Comparison of ENCODE assay signal across 1 cellular context in genomic region chr15:40282144-40282869, GRCh38.
TF ChIP-seq lines count a peak whose summit lies in the region.

No MANE protein-coding gene starts in this region.

TF ChIP-seq in HepG2, 621 proteins besides CTCF, POLR2A, EP300 and RAD21 (continues in another document):
- TF ChIP-seq ZNF687 (CRISPR knock-in tag; IDR thresholded peaks at IDR 0.05), result peak; percentile 84
- no peak for TF ChIP-seq STAT6 (CRISPR knock-in tag; IDR thresholded peaks at IDR 0.05; ENCODE audit: borderline replicate concordance)
- peak; percentile 46; the same call in 1 of the 2 replicates for TF ChIP-seq HNF4A (CRISPR knock-in tag; IDR thresholded peaks at IDR 0.05)
- TF ChIP-seq ZSCAN25 (CRISPR knock-in tag; IDR thresholded peaks at IDR 0.05), result no peak
- TF ChIP-seq KDM4B (CRISPR knock-in tag; IDR thresholded peaks at IDR 0.05), result no peak
- TF ChIP-seq, protein P1, sequence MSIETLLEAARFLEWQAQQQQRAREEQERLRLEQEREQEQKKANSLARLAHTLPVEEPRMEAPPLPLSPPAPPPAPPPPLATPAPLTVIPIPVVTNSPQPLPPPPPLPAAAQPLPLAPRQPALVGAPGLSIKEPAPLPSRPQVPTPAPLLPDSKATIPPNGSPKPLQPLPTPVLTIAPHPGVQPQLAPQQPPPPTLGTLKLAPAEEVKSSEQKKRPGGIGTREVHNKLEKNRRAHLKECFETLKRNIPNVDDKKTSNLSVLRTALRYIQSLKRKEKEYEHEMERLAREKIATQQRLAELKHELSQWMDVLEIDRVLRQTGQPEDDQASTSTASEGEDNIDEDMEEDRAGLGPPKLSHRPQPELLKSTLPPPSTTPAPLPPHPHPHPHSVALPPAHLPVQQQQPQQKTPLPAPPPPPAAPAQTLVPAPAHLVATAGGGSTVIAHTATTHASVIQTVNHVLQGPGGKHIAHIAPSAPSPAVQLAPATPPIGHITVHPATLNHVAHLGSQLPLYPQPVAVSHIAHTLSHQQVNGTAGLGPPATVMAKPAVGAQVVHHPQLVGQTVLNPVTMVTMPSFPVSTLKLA (IDR thresholded peaks at IDR 0.05), result no peak
- no peak for TF ChIP-seq FOXP1 (IDR thresholded peaks at IDR 0.05)
- no peak for TF ChIP-seq FOXP1 (CRISPR knock-in tag; IDR thresholded peaks at IDR 0.05)
- no peak for TF ChIP-seq ELF4 (CRISPR knock-in tag; IDR thresholded peaks at IDR 0.05; ENCODE audit: borderline replicate concordance)
- 0 out of 2 replicates have a peak, but pooled peaks have one; percentile 21 for TF ChIP-seq AKAP8 (CRISPR knock-in tag; IDR thresholded peaks at IDR 0.05)
- no peak for TF ChIP-seq TERF1 (CRISPR knock-in tag; IDR thresholded peaks at IDR 0.05)
- no peak for TF ChIP-seq NCOA5 (CRISPR knock-in tag; IDR thresholded peaks at IDR 0.05)
- TF ChIP-seq ZNF543 (CRISPR knock-in tag; IDR thresholded peaks at IDR 0.05), result no peak
- TF ChIP-seq ZBTB38 (CRISPR knock-in tag; IDR thresholded peaks at IDR 0.05), result 0 out of 2 replicates have a peak, but pooled peaks have one; percentile 40
- TF ChIP-seq FOXJ3 (CRISPR knock-in tag; IDR thresholded peaks at IDR 0.05; ENCODE audit: borderline replicate concordance), result no peak
- TF ChIP-seq ZNF839 (CRISPR knock-in tag; IDR thresholded peaks at IDR 0.05; ENCODE audit: borderline replicate concordance), result no peak
- TF ChIP-seq ZBTB37 (CRISPR knock-in tag; IDR thresholded peaks at IDR 0.05), result no peak
- TF ChIP-seq E2F2 (CRISPR knock-in tag; IDR thresholded peaks at IDR 0.05; ENCODE audit: borderline replicate concordance), result no peak
- no peak for TF ChIP-seq ADNP (CRISPR knock-in tag; IDR thresholded peaks at IDR 0.05)
- TF ChIP-seq ZNF235 (CRISPR knock-in tag; IDR thresholded peaks at IDR 0.05; ENCODE audit: borderline replicate concordance), result no peak
- TF ChIP-seq MLX (CRISPR knock-in tag; IDR thresholded peaks at IDR 0.05), result no peak
- TF ChIP-seq SYNCRIP (IDR thresholded peaks at IDR 0.05; ENCODE audit: insufficient read depth, low read depth, low read length), result no peak
- TF ChIP-seq IKZF1 (IDR thresholded peaks at IDR 0.05), result no peak
- no peak for TF ChIP-seq HINFP (CRISPR knock-in tag; IDR thresholded peaks at IDR 0.05; ENCODE audit: low read depth)
- TF ChIP-seq ETV5 (CRISPR knock-in tag; IDR thresholded peaks at IDR 0.05; ENCODE audit: borderline replicate concordance), result no peak
- no peak for TF ChIP-seq GFI1 (CRISPR knock-in tag; IDR thresholded peaks at IDR 0.05; ENCODE audit: borderline replicate concordance)
- TF ChIP-seq ZNF34 (CRISPR knock-in tag; IDR thresholded peaks at IDR 0.05; ENCODE audit: borderline replicate concordance), result no peak
- no peak for TF ChIP-seq ETS1 (CRISPR knock-in tag; IDR thresholded peaks at IDR 0.05)
- TF ChIP-seq SKIL (CRISPR knock-in tag; IDR thresholded peaks at IDR 0.05; ENCODE audit: borderline replicate concordance), result 0 out of 2 replicates have a peak, but pooled peaks have one; percentile 15
- no peak for TF ChIP-seq ZNF770 (CRISPR knock-in tag; IDR thresholded peaks at IDR 0.05)
- no peak for TF ChIP-seq NFE2L2 (IDR thresholded peaks at IDR 0.05; ENCODE audit: low read length)
- no peak for TF ChIP-seq TSC22D2 (CRISPR knock-in tag; IDR thresholded peaks at IDR 0.05; ENCODE audit: borderline replicate concordance)
- TF ChIP-seq, protein P2, sequence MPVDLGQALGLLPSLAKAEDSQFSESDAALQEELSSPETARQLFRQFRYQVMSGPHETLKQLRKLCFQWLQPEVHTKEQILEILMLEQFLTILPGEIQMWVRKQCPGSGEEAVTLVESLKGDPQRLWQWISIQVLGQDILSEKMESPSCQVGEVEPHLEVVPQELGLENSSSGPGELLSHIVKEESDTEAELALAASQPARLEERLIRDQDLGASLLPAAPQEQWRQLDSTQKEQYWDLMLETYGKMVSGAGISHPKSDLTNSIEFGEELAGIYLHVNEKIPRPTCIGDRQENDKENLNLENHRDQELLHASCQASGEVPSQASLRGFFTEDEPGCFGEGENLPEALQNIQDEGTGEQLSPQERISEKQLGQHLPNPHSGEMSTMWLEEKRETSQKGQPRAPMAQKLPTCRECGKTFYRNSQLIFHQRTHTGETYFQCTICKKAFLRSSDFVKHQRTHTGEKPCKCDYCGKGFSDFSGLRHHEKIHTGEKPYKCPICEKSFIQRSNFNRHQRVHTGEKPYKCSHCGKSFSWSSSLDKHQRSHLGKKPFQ (CRISPR knock-in tag; IDR thresholded peaks at IDR 0.05; ENCODE audit: insufficient replicate concordance), result no peak
- peak; percentile 58; the same call in 1 of the 2 replicates for TF ChIP-seq MYC (CRISPR knock-in tag; IDR thresholded peaks at IDR 0.05; ENCODE audit: borderline replicate concordance)
- no peak for TF ChIP-seq ZFP36L2 (CRISPR knock-in tag; IDR thresholded peaks at IDR 0.05)
